Comparison of ENCODE assay signal across 7 cellular contexts in the genomic region with DNA sequence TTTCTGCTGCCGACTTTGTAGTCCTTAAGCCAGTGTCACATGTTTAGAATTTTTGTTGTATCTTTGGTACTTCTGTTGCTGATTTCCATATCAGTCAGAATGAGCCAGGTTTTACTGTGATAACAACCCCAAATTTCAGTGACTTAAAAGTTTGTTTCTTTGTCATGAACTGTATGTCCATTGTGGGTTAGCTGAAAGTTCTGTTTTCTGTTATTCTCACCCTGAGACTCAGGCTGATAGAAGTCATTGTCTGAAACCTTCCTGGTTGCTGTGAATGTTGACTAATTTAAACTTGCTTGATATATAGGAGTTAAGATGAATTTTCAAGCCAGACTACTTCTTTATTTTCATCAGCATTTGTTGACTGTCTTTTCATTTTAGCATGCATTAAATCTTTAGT.
"Had no signal": no experiment of that assay in that cellular context is flagged by ENCODE, and none has a peak within 500 bp of the region (broad histone marks: within the 10 kb centered on the region; RNA-seq: fewer than 3 reads in every experiment).

No MANE protein-coding gene starts in this region.

- DNase-seq: GM23248, GOT3, H9, HCEC 1CT, KBM-7 had no signal

- H3K4me1 Mint-ChIP-seq: H9 had no signal

- H3K27me3 Mint-ChIP-seq: IgD-negative memory B cell had no signal

- ATAC-seq: HepG2 had no signal

- H3K27ac Mint-ChIP-seq: H9, IgD-negative memory B cell had no signal

- H3K4me3 Mint-ChIP-seq: H9 had no signal
